Comparison of ENCODE assay signal across 20 cellular contexts in the genomic region with DNA sequence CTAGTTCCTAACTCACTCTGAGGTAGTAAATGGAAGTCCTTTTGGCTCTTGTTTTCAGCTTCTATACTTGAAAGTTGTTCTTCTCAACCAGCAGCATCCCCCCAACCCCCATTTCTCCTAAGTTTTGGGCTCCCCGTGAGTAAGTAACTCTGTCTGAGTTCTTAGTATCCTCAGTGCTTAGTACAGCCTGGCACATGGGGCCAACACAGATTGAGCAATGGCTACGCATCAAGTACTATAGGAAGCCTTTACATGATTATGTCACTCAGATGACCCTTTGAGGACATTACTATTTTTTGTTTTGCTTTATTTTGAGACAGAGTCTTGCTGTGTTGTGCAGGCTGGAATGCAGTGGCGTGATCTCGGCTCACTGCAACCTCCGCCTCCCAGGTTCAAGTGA. TPM values are rescaled to one million over a fixed set of nuclear protein-coding genes. Genes with fewer than 3 reads are reported as not detected.
A peak's percentile ranks its signal among the peaks of the same experiment; 100 is the strongest.
DNase-seq lines count a peak whose midpoint lies in the region; ATAC-seq and TF ChIP-seq lines count a peak whose summit lies in the region.
"Had no signal": no experiment of that assay in that cellular context is flagged by ENCODE, and none has a peak within 500 bp of the region (broad histone marks: within the 10 kb centered on the region; RNA-seq: fewer than 3 reads in every experiment).

No MANE protein-coding gene starts in this region.

- H3K9ac ChIP-seq in mucosa of rectum (ENCODE audit: low read depth in 1 of 2, low read length in 2 of 2) = no peak overlapping the region

- no peak overlapping the region for H3K4me3 Mint-ChIP-seq in activated naive CD8-positive, alpha-beta T cell treated with anti-CD3 and anti-CD28 coated beads, Interleukin-2, amount 50 U/mL, for 24 hours

- no peaks in the 10 kb centered on the region for H3K9me3 ChIP-seq in adrenal gland (replicated peaks in 1 of 3)
- H3K9me3 ChIP-seq in mucosa of rectum (ENCODE audit: control insufficient read depth in 2 of 2, low read length in 2 of 2) = no peaks in the 10 kb centered on the region
- H3K9me3 ChIP-seq: A549 had no signal

- H3K4me3 ChIP-seq in adrenal gland (no peak overlapping the region), mucosa of rectum (ENCODE audit: low read length in 2 of 2) (no peak overlapping the region)
- H3K4me3 ChIP-seq: A549, GM12878, SK-N-MC had no signal

- H3K27me3 Mint-ChIP-seq in activated naive CD8-positive, alpha-beta T cell treated with anti-CD3 and anti-CD28 coated beads, Interleukin-2, amount 50 U/mL, for 24 hours = no peaks in the 10 kb centered on the region

- H3K4me1 ChIP-seq in adrenal gland (replicated peaks in 1 of 2) (peaks cover 17 to 24% of the 10 kb centered on the region in 2 donors), mucosa of rectum (ENCODE audit: control insufficient read depth in 2 of 2, insufficient read depth in 2 of 2, low read length in 2 of 2) (peaks cover 21 to 25% of the 10 kb centered on the region in 2 donors)

- DNase-seq in GF-D8 (lab: John Stamatoyannopoulos, UW) = peak; percentile 10
- peak; percentile 40 to 76 for DNase-seq in NOMO-1 (lab: John Stamatoyannopoulos, UW; ENCODE audit: unreplicated experiment in 2 of 2)
- DNase-seq in adrenal gland = no peak
- DNase-seq in activated naive CD8-positive, alpha-beta T cell treated with anti-CD3 and anti-CD28 coated beads, Interleukin-2, amount 50 U/mL, for 24 hours = no peak
- no peak for DNase-seq in UCSD-AML1 (lab: John Stamatoyannopoulos, UW; ENCODE audit: unreplicated experiment)
- no peak for DNase-seq in SHP77 treated with DMSO at 0.1 percent for 48 hours (lab: John Stamatoyannopoulos, UW)
- DNase-seq: CD4-positive, CD25-positive, alpha-beta regulatory T cell; DMS53; HCEC 1CT; KG1; NCI-H1417; NCI-H1930; NCI-H2171; NCI-H82; PC-3 had no signal

- no peaks in the 10 kb centered on the region for H3K9me3 Mint-ChIP-seq in activated naive CD8-positive, alpha-beta T cell treated with anti-CD3 and anti-CD28 coated beads, Interleukin-2, amount 50 U/mL, for 24 hours
- H3K9me3 Mint-ChIP-seq: CD4-positive, CD25-positive, alpha-beta regulatory T cell had no signal

- peaks cover 4% of the 10 kb centered on the region for H3K36me3 Mint-ChIP-seq in activated naive CD8-positive, alpha-beta T cell treated with anti-CD3 and anti-CD28 coated beads, Interleukin-2, amount 50 U/mL, for 24 hours (ENCODE audit: low read depth)
- H3K36me3 Mint-ChIP-seq: CD4-positive, CD25-positive, alpha-beta regulatory T cell had no signal

- peaks cover 18% of the 10 kb centered on the region for H3K4me1 Mint-ChIP-seq in activated naive CD8-positive, alpha-beta T cell treated with anti-CD3 and anti-CD28 coated beads, Interleukin-2, amount 50 U/mL, for 24 hours

- H3K27ac ChIP-seq in adrenal gland = peak overlapping the region in 3 of 5 donors; percentile 73 to 85 (median 80)
- peak overlapping the region; percentile 16 to 26 for H3K27ac ChIP-seq in mucosa of rectum (ENCODE audit: low read depth in 2 of 2, low read length in 2 of 2)
- H3K27ac ChIP-seq: A549, SK-N-MC had no signal

- no peaks in the 10 kb centered on the region for H3K36me3 ChIP-seq in adrenal gland (replicated peaks in 1 of 2)
- no peaks in the 10 kb centered on the region for H3K36me3 ChIP-seq in mucosa of rectum (ENCODE audit: control insufficient read depth in 2 of 2, insufficient read depth in 2 of 2, low read length in 2 of 2)

- H3K27me3 ChIP-seq in adrenal gland (no peaks in the 10 kb centered on the region), mucosa of rectum (ENCODE audit: control insufficient read depth in 2 of 2, insufficient read depth in 2 of 2, low read length in 2 of 2) (no peaks in the 10 kb centered on the region)

- TF ChIP-seq POLR2A in adrenal gland (IDR thresholded peaks at IDR 0.05) = no peak

- WGBS in adrenal gland, 4 donors = 79 to 87% (median 83%) methylated on average over 5 of the region's 5 CpGs

- no peak for TF ChIP-seq CTCF in adrenal gland (IDR thresholded peaks at IDR 0.05)

- intact Hi-C loops in adrenal gland (cut with DNase I) = no loop called here

- H3K27ac Mint-ChIP-seq in activated naive CD8-positive, alpha-beta T cell treated with anti-CD3 and anti-CD28 coated beads, Interleukin-2, amount 50 U/mL, for 24 hours = no peak overlapping the region
- H3K27ac Mint-ChIP-seq: CD4-positive, CD25-positive, alpha-beta regulatory T cell had no signal

- ATAC-seq in activated naive CD8-positive, alpha-beta T cell treated with anti-CD3 and anti-CD28 coated beads, Interleukin-2, amount 50 U/mL, for 24 hours = no peak
- no peak for ATAC-seq in HG02840 (IDR thresholded peaks at IDR 0.05; ENCODE audit: low FRiP score, unreplicated experiment)
- ATAC-seq: A549, GM12878, PC-3 had no signal

RNA-seq across cellular contexts. Expression of gene CORO7, which starts 4.3 kb away (rescaled TPM):
- total RNA-seq in adrenal gland = 10 to 100 TPM; 23.0 to 56.5 (median 35.8) TPM
- 10 to 100 TPM in 2 of 3 donors, 1 to 10 TPM in 1; 4.3 to 61.0 (median 27.9) TPM for polyA plus RNA-seq in adrenal gland

RNA-seq across cellular contexts. Expression of gene DNAJA3, which starts 5.0 kb away (rescaled TPM):
- total RNA-seq in adrenal gland = 100 to 1,000 TPM in 2 of 8 donors, 10 to 100 TPM in 6; 55.0 to 122 (median 76.5) TPM
- 100 to 1,000 TPM in 1 of 3 donors, 10 to 100 TPM in 2; 21.9 to 166 (median 25.6) TPM for polyA plus RNA-seq in adrenal gland

RNA-seq across cellular contexts. Expression of gene VASN, which starts 49.1 kb away (rescaled TPM):
- total RNA-seq in adrenal gland = 10 to 100 TPM; 16.1 to 44.7 (median 27.4) TPM
- 10 to 100 TPM in 2 of 3 donors, under 1 TPM in 1; 0.77 to 23.9 (median 15.5) TPM for polyA plus RNA-seq in adrenal gland

RNA-seq across cellular contexts. Expression of gene NMRAL1, which starts 53.7 kb away (rescaled TPM):
- total RNA-seq in adrenal gland = 100 to 1,000 TPM in 1 of 8 donors, 10 to 100 TPM in 7; 51.3 to 104 (median 69.9) TPM
- 100 to 1,000 TPM in 2 of 3 donors, 10 to 100 TPM in 1; 35.0 to 139 (median 126) TPM for polyA plus RNA-seq in adrenal gland

RNA-seq across cellular contexts. Expression of gene HMOX2, which starts 55.5 kb away (rescaled TPM):
- total RNA-seq in adrenal gland = 100 to 1,000 TPM in 1 of 8 donors, 10 to 100 TPM in 7; 46.0 to 113 (median 65.6) TPM
- polyA plus RNA-seq in adrenal gland = 100 to 1,000 TPM in 1 of 3 donors, 10 to 100 TPM in 2; 36.1 to 114 (median 39.0) TPM

Comparison
In these comparisons a context has a peak if more than half of its experiments do, and no peak if none do; other contexts are left out.
1. DNase-seq: peak in GF-D8 (single experiment) and NOMO-1 (2 of 2); none in adrenal gland (0 of 7), activated naive CD8-positive, alpha-beta T cell treated with anti-CD3 and anti-CD28 coated beads, Interleukin-2, amount 50 U/mL, for 24 hours (single experiment), UCSD-AML1 (single experiment) and SHP77 treated with DMSO at 0.1 percent for 48 hours (single experiment).